ENCODE assay signal across 25 cellular contexts in the genomic region with DNA sequence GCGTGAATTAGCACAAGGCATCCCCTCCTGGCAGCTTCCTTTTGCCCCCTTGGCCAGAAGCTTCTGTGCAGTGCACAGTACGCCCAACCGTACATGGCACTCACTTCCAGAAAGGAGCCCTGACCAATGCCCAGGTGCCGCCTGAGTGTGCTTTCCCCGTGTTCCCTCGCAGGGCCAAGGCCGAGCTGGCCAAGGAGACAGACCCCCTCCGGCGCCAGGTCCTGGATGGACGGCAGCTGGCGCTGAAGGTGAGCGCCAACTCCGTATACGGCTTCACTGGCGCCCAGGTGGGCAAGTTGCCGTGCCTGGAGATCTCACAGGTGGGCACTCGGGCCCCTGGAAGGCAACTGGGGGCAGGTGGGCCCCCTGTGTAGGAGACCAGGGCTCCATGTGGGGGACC. TPM values are rescaled to one million over a fixed set of nuclear protein-coding genes. Genes with fewer than 3 reads are reported as not detected.
"Had no signal": no experiment of that assay in that cellular context is flagged by ENCODE, and none has a peak within 500 bp of the region (broad histone marks: within the 10 kb centered on the region; RNA-seq: fewer than 3 reads in every experiment).

No MANE protein-coding gene starts in this region.

- H3K4me3 Mint-ChIP-seq: dendritic cell treated with granulocyte-macrophage colony-stimulating factor and Interleukin-4, amounts not matched to agents 40 ng/mL and 50 ng/mL, for 4 days; mesothelial cell of epicardium; naive B cell; naive thymus-derived CD8-positive, alpha-beta T cell had no signal

- H3K36me3 ChIP-seq: colonic mucosa had no signal

- H3K4me1 Mint-ChIP-seq: mesothelial cell of epicardium had no signal

- H3K4me3 ChIP-seq: colonic mucosa, esophagus squamous epithelium, gastrocnemius medialis, heart right ventricle, left lung, lower lobe of right lung, mucosa of descending colon had no signal

- H3K27ac Mint-ChIP-seq: dendritic cell treated with granulocyte-macrophage colony-stimulating factor and Interleukin-4, amounts not matched to agents 40 ng/mL and 50 ng/mL, for 4 days; mesothelial cell of epicardium had no signal

- H3K9me3 ChIP-seq: colonic mucosa, esophagus squamous epithelium, gastrocnemius medialis, left lung, lower lobe of right lung, mucosa of descending colon had no signal

- H3K27me3 Mint-ChIP-seq: dendritic cell treated with granulocyte-macrophage colony-stimulating factor and Interleukin-4, amounts not matched to agents 40 ng/mL and 50 ng/mL, for 4 days; naive B cell; naive thymus-derived CD8-positive, alpha-beta T cell had no signal

- H3K4me1 ChIP-seq: colonic mucosa, esophagus squamous epithelium, gastrocnemius medialis, heart right ventricle, left lung, lower lobe of right lung had no signal

- H3K27ac ChIP-seq: colonic mucosa, epithelial cell of prostate, esophagus squamous epithelium, gastrocnemius medialis, heart right ventricle, left lung, lower lobe of right lung had no signal

- DNase-seq: colonic mucosa; cortex of kidney; effector CD4-positive, alpha-beta T cell; effector memory CD4-positive, alpha-beta T cell; erythroblast; esophagus squamous epithelium; foreskin fibroblast; foreskin melanocyte; gastrocnemius medialis; glutamatergic neuron; head of caudate nucleus; heart right ventricle; hippocampal formation; left cardiac atrium; left lung; left ventricle myocardium superior; lower lobe of right lung; mesenchymal stem cell; mucosa of descending colon; naive B cell; naive thymus-derived CD8-positive, alpha-beta T cell had no signal

- H3K9me3 Mint-ChIP-seq: dendritic cell treated with granulocyte-macrophage colony-stimulating factor and Interleukin-4, amounts not matched to agents 40 ng/mL and 50 ng/mL, for 4 days; mesothelial cell of epicardium; naive B cell; naive thymus-derived CD8-positive, alpha-beta T cell had no signal

RNA-seq across cellular contexts. Expression of gene SPIB, which starts 9.4 kb away (rescaled TPM):
- polyA plus RNA-seq: keratinocyte had no signal

RNA-seq across cellular contexts. Expression of gene MYBPC2, which starts 23.3 kb away (rescaled TPM):
- polyA plus RNA-seq: keratinocyte; naive thymus-derived CD8-positive, alpha-beta T cell had no signal
